ENCODE assay signal across 8 cellular contexts in the genomic region with DNA sequence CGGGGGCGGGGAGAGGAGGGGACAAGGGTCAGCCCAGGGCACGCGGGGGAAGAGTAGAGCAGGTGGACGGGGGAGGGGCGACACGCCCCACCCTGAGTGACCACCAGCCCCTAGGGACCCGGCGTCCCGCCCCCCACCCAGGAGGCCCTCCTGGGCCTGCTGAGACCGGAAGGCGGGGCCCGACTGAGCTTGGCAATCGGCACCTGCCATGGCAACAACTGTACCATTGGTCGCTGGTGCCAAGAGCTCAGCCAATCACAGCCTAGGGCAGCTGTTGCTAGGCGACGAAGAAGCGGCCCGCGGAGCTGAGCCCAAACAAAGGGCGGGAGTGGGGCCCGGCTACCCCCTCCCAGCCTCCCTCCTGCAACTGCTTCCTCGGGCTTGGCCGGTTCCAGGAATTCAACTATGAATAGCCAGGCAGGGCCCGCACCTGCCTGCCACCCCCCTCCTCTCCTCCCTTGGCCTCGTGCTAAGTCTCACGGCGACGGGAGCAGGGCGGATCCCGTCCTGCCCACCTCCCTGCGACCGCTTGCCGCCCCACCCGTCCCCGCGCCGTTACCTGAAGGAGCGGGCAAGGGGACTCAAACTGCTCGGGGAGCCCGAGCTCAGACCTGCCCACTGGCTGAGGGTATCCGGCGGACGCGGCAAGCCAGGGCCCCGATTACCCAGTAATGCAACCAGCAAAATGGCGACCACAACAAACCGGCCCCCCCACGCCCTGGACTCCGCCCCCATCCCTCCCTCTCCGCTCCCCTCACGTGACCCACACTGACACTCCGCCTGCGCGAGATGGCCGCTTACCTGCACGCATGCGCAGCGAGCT. TPM values are rescaled to one million over a fixed set of nuclear protein-coding genes. Genes with fewer than 3 reads are reported as not detected.
DNase-seq lines count a peak whose midpoint lies in the region; TF ChIP-seq lines count a peak whose summit lies in the region.

A gene (minus strand): TSS at position 699 of the 823 bp plus-strand sequence. CDS start 2,295 bp downstream, outside the sequence.

- H3K4me3 ChIP-seq in MG63, result no peak within 1 kb of the TSS
- peak within 1 kb of the TSS; percentile 53 to 91 (median 83) for H3K4me3 ChIP-seq in adrenal gland
- peak within 1 kb of the TSS; percentile 87 for H3K4me3 ChIP-seq in cardiac muscle cell
- peak within 1 kb of the TSS; percentile 72 for H3K4me3 ChIP-seq in ovary
- H3K4me3 ChIP-seq in thymus (ENCODE audit: low read length), result peak within 1 kb of the TSS; percentile 99

- TF ChIP-seq POLR2A in adrenal gland (IDR thresholded peaks at IDR 0.05) (peak in 1 of 2 donors; percentile 41), ovary (IDR thresholded peaks at IDR 0.05) (peak; percentile 24)

- TF ChIP-seq EP300 in ovary (IDR thresholded peaks at IDR 0.05), result no peak

- H3K4me1 ChIP-seq in adrenal gland (replicated peaks in 1 of 2) (peaks cover 14 to 21% of the 10 kb centered on the region in 2 donors), cardiac muscle cell (ENCODE audit: low read depth) (no peaks in the 10 kb centered on the region), ovary (ENCODE audit: insufficient read depth) (peaks cover 4% of the 10 kb centered on the region), thymus (ENCODE audit: control insufficient read depth, insufficient read depth, low read length) (peaks cover 22% of the 10 kb centered on the region)

- no peaks in the 10 kb centered on the region for H3K27me3 ChIP-seq in MG63
- no peaks in the 10 kb centered on the region for H3K27me3 ChIP-seq in adrenal gland
- no peaks in the 10 kb centered on the region for H3K27me3 ChIP-seq in cardiac muscle cell
- no peaks in the 10 kb centered on the region for H3K27me3 ChIP-seq in ovary
- no peaks in the 10 kb centered on the region for H3K27me3 ChIP-seq in thymus (ENCODE audit: control insufficient read depth, insufficient read depth)

- intact Hi-C loops in adrenal gland (cut with DNase I) (no loop called here), ovary (cut with DNase I) (no loop called here)

- 0 to 1% (median 1%) methylated on average over 19 to 58 of the region's 59 CpGs for WGBS in adrenal gland, 4 donors
- WGBS in ovary, 3 donors, result 1% methylated on average over 55 to 59 of the region's 59 CpGs
- WGBS in thymus, result under 1% methylated on average over 59 of the region's 59 CpGs

- TF ChIP-seq CTCF in adrenal gland (IDR thresholded peaks at IDR 0.05) (no peak), cardiac muscle cell (IDR thresholded peaks at IDR 0.05; ENCODE audit: low read depth, low read length) (no peak), ovary (IDR thresholded peaks at IDR 0.05) (no peak)

- peak; percentile 95 for DNase-seq in EL
- DNase-seq in GOT3 (lab: John Stamatoyannopoulos, UW), result peak; percentile 45
- DNase-seq in MG63, result peak; percentile 31
- peak; percentile 98 for DNase-seq in SW480 (ENCODE audit: low spot score)
- DNase-seq in adrenal gland, result peak; percentile 98 to 99 (median 99)
- DNase-seq in cardiac muscle cell (ENCODE audit: low read depth in 1 of 2, low spot score in 1 of 2), result peak; percentile 99
- peak; percentile 97 to 99 (median 98) for DNase-seq in ovary

- no peaks in the 10 kb centered on the region for H3K9me3 ChIP-seq in MG63
- no peaks in the 10 kb centered on the region for H3K9me3 ChIP-seq in adrenal gland (replicated peaks in 1 of 3)
- no peaks in the 10 kb centered on the region for H3K9me3 ChIP-seq in cardiac muscle cell (ENCODE audit: low read depth)
- no peaks in the 10 kb centered on the region for H3K9me3 ChIP-seq in ovary
- H3K9me3 ChIP-seq in thymus (ENCODE audit: control insufficient read depth), result no peaks in the 10 kb centered on the region

- H3K27ac ChIP-seq in adrenal gland (peak within 1 kb of the TSS in 4 of 5 donors; percentile 65 to 87 (median 80)), cardiac muscle cell (peak within 1 kb of the TSS; percentile 87), ovary (peak within 1 kb of the TSS; percentile 56 to 69), thymus (ENCODE audit: low read depth) (peak within 1 kb of the TSS; percentile 84)

- H3K36me3 ChIP-seq in MG63 (peaks cover 89% of the 10 kb centered on the region), adrenal gland (replicated peaks in 1 of 2) (peaks cover 0 to 70% of the 10 kb centered on the region in 2 donors), cardiac muscle cell (peaks cover 44% of the 10 kb centered on the region), ovary (no peaks in the 10 kb centered on the region), thymus (ENCODE audit: control insufficient read depth, insufficient read depth) (peaks cover 53% of the 10 kb centered on the region)

RNA-seq across cellular contexts. Expression of the gene that starts here (rescaled TPM):
- 0.30 and 0.81 TPM in 2 replicates for total RNA-seq in MG63 (2014; rRNA removed; shearing (Covaris generic); ENCODE audit: low replicate concordance)
- total RNA-seq in adrenal gland (10 to 100 TPM in 7 of 8 donors, 1 to 10 TPM in 1; 7.8 to 51.0 (median 25.5) TPM), cardiac muscle cell (19.2 and 28.6 TPM in 2 replicates), ovary (10 to 100 TPM; 10.1 to 17.8 (median 13.4) TPM)
- polyA plus RNA-seq in adrenal gland (10 to 100 TPM; 18.7 to 66.6 (median 30.2) TPM), cardiac muscle cell (22.0 and 31.4 TPM in 2 replicates), ovary (10 to 100 TPM; 18.1 to 31.0 TPM), thymus (19.0 TPM)

Comparison
In these comparisons a context has a peak if more than half of its experiments do, and no peak if none do; other contexts are left out.
1. Peak in DNase-seq in MG63; RNA of the gene not detected or under 1 TPM.
2. DNase-seq: peak in every context shown above with its lines; median percentile 99 in adrenal gland; 99 in cardiac muscle cell; 98 in SW480; 98 in ovary; 95 in EL; 45 in GOT3; 31 in MG63.